In the genomic region with DNA sequence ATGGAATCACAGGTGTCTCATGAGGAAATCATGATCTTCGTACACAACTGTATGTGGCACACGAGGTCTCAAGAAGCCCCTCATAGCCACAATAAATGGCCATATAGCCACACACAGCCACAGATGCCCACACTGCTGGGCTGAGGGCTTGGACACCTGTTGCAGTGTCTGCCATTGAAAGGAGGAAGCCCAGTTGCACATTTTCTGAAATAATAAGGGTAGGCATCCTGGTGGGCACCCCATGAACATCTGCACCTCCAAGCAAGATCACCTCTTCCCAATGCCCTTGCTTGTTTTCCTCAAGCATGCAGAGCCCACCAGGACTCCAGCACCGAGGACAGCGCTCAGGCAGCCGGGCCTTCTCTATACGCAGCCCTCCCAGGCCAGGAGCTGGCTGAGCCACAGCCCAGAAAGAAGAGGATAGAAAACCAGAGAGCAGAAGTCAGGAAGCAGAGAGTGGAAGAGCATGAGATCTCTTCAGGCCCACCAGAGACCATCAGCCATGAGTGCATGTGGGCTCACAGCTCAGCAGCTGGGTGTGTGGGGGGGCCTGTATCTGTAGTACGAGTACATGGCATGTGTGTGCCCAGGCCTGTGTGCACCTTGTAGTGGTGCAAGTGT, we compare ENCODE assay signal across 9 cellular contexts. TPM values are rescaled to one million over a fixed set of nuclear protein-coding genes. Genes with fewer than 3 reads are reported as not detected.
DNase-seq lines count a peak whose midpoint lies in the region; ATAC-seq and TF ChIP-seq lines count a peak whose summit lies in the region.
"Had no signal": no experiment of that assay in that cellular context is flagged by ENCODE, and none has a peak within 500 bp of the region (broad histone marks: within the 10 kb centered on the region; RNA-seq: fewer than 3 reads in every experiment).

No MANE protein-coding gene starts in this region.

- H3K36me3 Mint-ChIP-seq in T-helper 1 cell treated with Interleukin-12 subunit alpha and Interleukin-12 subunit beta and Interleukin-4 antibody, amounts not matched to agents 30 μg/mL and 1 μg/mL, for 36 hours (ENCODE audit: low read depth) = peaks cover 2% of the 10 kb centered on the region
- H3K36me3 Mint-ChIP-seq in activated CD8-positive, alpha-beta memory T cell treated with anti-CD3 and anti-CD28 coated beads, Interleukin-2, amount 10 ng/mL, durations not matched to agents 7 days and 5 days = no peaks in the 10 kb centered on the region

- peaks cover 46% of the 10 kb centered on the region for H3K4me1 Mint-ChIP-seq in T-helper 1 cell treated with Interleukin-12 subunit alpha and Interleukin-12 subunit beta and Interleukin-4 antibody, amounts not matched to agents 30 μg/mL and 1 μg/mL, for 36 hours (ENCODE audit: low read depth)
- peaks cover 32% of the 10 kb centered on the region for H3K4me1 Mint-ChIP-seq in activated CD8-positive, alpha-beta memory T cell treated with anti-CD3 and anti-CD28 coated beads, Interleukin-2, amount 10 ng/mL, durations not matched to agents 7 days and 5 days

- TF ChIP-seq CTCF in foreskin keratinocyte (conservative IDR thresholded peaks at IDR 0.05) = no peak
- no peak for TF ChIP-seq CTCF in psoas muscle (IDR thresholded peaks at IDR 0.05)

- H3K27me3 ChIP-seq in foreskin keratinocyte (peaks cover 54% of the 10 kb centered on the region), psoas muscle (ENCODE audit: insufficient read depth in 3 of 3, low read length in 2 of 3) (no peaks in the 10 kb centered on the region)

- H3K4me3 ChIP-seq in psoas muscle = no peak overlapping the region

- intact Hi-C loops in psoas muscle (cut with DNase I) = no loop called here

- no peak for ATAC-seq in activated CD8-positive, alpha-beta memory T cell treated with anti-CD3 and anti-CD28 coated beads, Interleukin-2, amount 10 ng/mL, durations not matched to agents 7 days and 5 days
- peak; percentile 47 for ATAC-seq in foreskin keratinocyte
- peak; percentile 30 to 54 (median 38) for ATAC-seq in psoas muscle
- ATAC-seq in GM21381 (IDR thresholded peaks at IDR 0.05; ENCODE audit: unreplicated experiment) = no peak

- WGBS in psoas muscle, 3 donors = 41 to 53% (median 50%) methylated on average over 7 of the region's 7 CpGs

- H3K9me3 ChIP-seq in psoas muscle = no peaks in the 10 kb centered on the region

- H3K9me3 Mint-ChIP-seq in T-helper 1 cell treated with Interleukin-12 subunit alpha and Interleukin-12 subunit beta and Interleukin-4 antibody, amounts not matched to agents 30 μg/mL and 1 μg/mL, for 36 hours = no peaks in the 10 kb centered on the region
- H3K9me3 Mint-ChIP-seq in activated CD8-positive, alpha-beta memory T cell treated with anti-CD3 and anti-CD28 coated beads, Interleukin-2, amount 10 ng/mL, durations not matched to agents 7 days and 5 days (ENCODE audit: low read depth) = no peaks in the 10 kb centered on the region

- peak overlapping the region; percentile 35 for H3K4me3 Mint-ChIP-seq in T-helper 1 cell treated with Interleukin-12 subunit alpha and Interleukin-12 subunit beta and Interleukin-4 antibody, amounts not matched to agents 30 μg/mL and 1 μg/mL, for 36 hours
- peak overlapping the region; percentile 31 for H3K4me3 Mint-ChIP-seq in activated CD8-positive, alpha-beta memory T cell treated with anti-CD3 and anti-CD28 coated beads, Interleukin-2, amount 10 ng/mL, durations not matched to agents 7 days and 5 days

- H3K27ac ChIP-seq in foreskin keratinocyte (no peak overlapping the region), psoas muscle (no peak overlapping the region)
- H3K27ac ChIP-seq: skin epidermis had no signal

- H3K27ac Mint-ChIP-seq in T-helper 1 cell treated with Interleukin-12 subunit alpha and Interleukin-12 subunit beta and Interleukin-4 antibody, amounts not matched to agents 30 μg/mL and 1 μg/mL, for 36 hours = no peak overlapping the region
- no peak overlapping the region for H3K27ac Mint-ChIP-seq in activated CD8-positive, alpha-beta memory T cell treated with anti-CD3 and anti-CD28 coated beads, Interleukin-2, amount 10 ng/mL, durations not matched to agents 7 days and 5 days

- CTCF ChIA-PET in activated CD8-positive, alpha-beta memory T cell treated with anti-CD3 and anti-CD28 coated beads, Interleukin-2, amount 10 ng/mL, durations not matched to agents 7 days and 5 days (lab: Charles Lee) = interaction anchor here (1.4 to 9.4 kb wide), 2 partner anchors 50 to 423 kb away, joined by 3 to 72 read pairs; partner anchors contain the start of gene IL3

- DNase-seq in T-helper 1 cell = no peak
- peak; percentile 48 for DNase-seq in activated CD8-positive, alpha-beta memory T cell treated with anti-CD3 and anti-CD28 coated beads, Interleukin-2, amount 10 ng/mL, durations not matched to agents 7 days and 5 days
- DNase-seq in foreskin keratinocyte = peak in 1 of 2 donors; percentile 34
- DNase-seq in psoas muscle = peak; percentile 47 to 69
- DNase-seq in COR-L47 (lab: John Stamatoyannopoulos, UW) = no peak
- no peak for DNase-seq in HCEC 1CT

- H3K4me1 ChIP-seq in foreskin keratinocyte (peaks cover 10% of the 10 kb centered on the region), psoas muscle (peaks cover 24% of the 10 kb centered on the region)

- peaks cover 88% of the 10 kb centered on the region for H3K27me3 Mint-ChIP-seq in T-helper 1 cell treated with Interleukin-12 subunit alpha and Interleukin-12 subunit beta and Interleukin-4 antibody, amounts not matched to agents 30 μg/mL and 1 μg/mL, for 36 hours (ENCODE audit: low read depth)
- H3K27me3 Mint-ChIP-seq in activated CD8-positive, alpha-beta memory T cell treated with anti-CD3 and anti-CD28 coated beads, Interleukin-2, amount 10 ng/mL, durations not matched to agents 7 days and 5 days = peaks cover 76% of the 10 kb centered on the region

- no peaks in the 10 kb centered on the region for H3K36me3 ChIP-seq in psoas muscle (ENCODE audit: insufficient read depth in 1 of 2, low read depth in 1 of 2)

RNA-seq across cellular contexts. Expression of gene ACSL6, which starts 1.0 kb away (rescaled TPM):
- 10 to 100 TPM in 1 of 2 experiments, 1 to 10 TPM in 1; 7.0 to 10.9 TPM for total RNA-seq in activated CD8-positive, alpha-beta memory T cell treated with anti-CD3 and anti-CD28 coated beads, Interleukin-2, amount 10 ng/mL, durations not matched to agents 7 days and 5 days
- total RNA-seq in foreskin keratinocyte (0.07 TPM in 2 replicates), psoas muscle (1 to 10 TPM in 2 of 4 donors, under 1 TPM in 2; 0.52 to 2.2 (median 0.81) TPM)
- polyA plus RNA-seq in foreskin keratinocyte (0.01 and 0.02 TPM in 2 replicates), psoas muscle (under 1 TPM; 0.12 to 0.46 (median 0.13) TPM)

RNA-seq across cellular contexts. Expression of gene IL3, which starts 48.0 kb away (rescaled TPM):
- total RNA-seq in activated CD8-positive, alpha-beta memory T cell treated with anti-CD3 and anti-CD28 coated beads, Interleukin-2, amount 10 ng/mL, durations not matched to agents 7 days and 5 days = 1 to 10 TPM in 1 of 2 experiments, under 1 TPM in 1; 0.47 to 1.5 TPM
- total RNA-seq in foreskin keratinocyte (not detected in 2 replicates), psoas muscle (not detected)
- polyA plus RNA-seq in foreskin keratinocyte (not detected in 2 replicates), psoas muscle (not detected)

Comparison
In these comparisons a context has a peak if more than half of its experiments do, and no peak if none do; other contexts are left out.
1. DNase-seq: peak in activated CD8-positive, alpha-beta memory T cell treated with anti-CD3 and anti-CD28 coated beads, Interleukin-2, amount 10 ng/mL, durations not matched to agents 7 days and 5 days (single experiment) and psoas muscle (2 of 2); none in T-helper 1 cell (0 of 5), COR-L47 (single experiment) and HCEC 1CT (single experiment).
2. ATAC-seq: peak in foreskin keratinocyte (single experiment) and psoas muscle (4 of 4); none in activated CD8-positive, alpha-beta memory T cell treated with anti-CD3 and anti-CD28 coated beads, Interleukin-2, amount 10 ng/mL, durations not matched to agents 7 days and 5 days (single experiment) and GM21381 (single experiment).